21 cellular contexts compared by ENCODE assay signal in genomic region chr5:103755974-103756373, GRCh38.
DNase-seq lines count a peak whose midpoint lies in the region; ATAC-seq and TF ChIP-seq lines count a peak whose summit lies in the region.
"Had no signal": no experiment of that assay in that cellular context is flagged by ENCODE, and none has a peak within 500 bp of the region (broad histone marks: within the 10 kb centered on the region; RNA-seq: fewer than 3 reads in every experiment).

No MANE protein-coding gene starts in this region.

- intact Hi-C loops in left colon (cut with DNase I, micrococcal nuclease), result no loop called here

- ATAC-seq in SK-N-SH treated with all-trans-retinoic acid at 6 μM for 48 hours (no peak), left colon (no peak), GM21381 (IDR thresholded peaks at IDR 0.05; ENCODE audit: unreplicated experiment) (no peak)
- ATAC-seq: GM12878 had no signal

- DNase-seq in SK-N-DZ (ENCODE audit: low spot score), result peak; percentile 30
- no peak for DNase-seq in left colon
- DNase-seq in NCI-H1694 (lab: John Stamatoyannopoulos, UW), result no peak
- DNase-seq: 8988T; ACHN; BE2C; C1 segment of cervical spinal cord; CD4-positive, alpha-beta memory T cell; CD4-positive, CD25-positive, alpha-beta regulatory T cell; CD8-positive, alpha-beta memory T cell; COR-L47; DMS 273 treated with DMSO at 0.1 percent for 48 hours; DMS153; DMS53; DMS79; DND-41; EL; GDM1 had no signal

TF ChIP-seq in SK-N-SH treated with all-trans-retinoic acid at 6 μM for 48 hours, 23 proteins besides CTCF, POLR2A, EP300 and RAD21:
- TF ChIP-seq ZNF70 (CRISPR knock-in tag; IDR thresholded peaks at IDR 0.05) (peak; percentile 52; the same call in 1 of the 2 replicates), POU6F1 (CRISPR knock-in tag; IDR thresholded peaks at IDR 0.05; ENCODE audit: borderline replicate concordance, low read depth) (no peak)
